In the genomic region with DNA sequence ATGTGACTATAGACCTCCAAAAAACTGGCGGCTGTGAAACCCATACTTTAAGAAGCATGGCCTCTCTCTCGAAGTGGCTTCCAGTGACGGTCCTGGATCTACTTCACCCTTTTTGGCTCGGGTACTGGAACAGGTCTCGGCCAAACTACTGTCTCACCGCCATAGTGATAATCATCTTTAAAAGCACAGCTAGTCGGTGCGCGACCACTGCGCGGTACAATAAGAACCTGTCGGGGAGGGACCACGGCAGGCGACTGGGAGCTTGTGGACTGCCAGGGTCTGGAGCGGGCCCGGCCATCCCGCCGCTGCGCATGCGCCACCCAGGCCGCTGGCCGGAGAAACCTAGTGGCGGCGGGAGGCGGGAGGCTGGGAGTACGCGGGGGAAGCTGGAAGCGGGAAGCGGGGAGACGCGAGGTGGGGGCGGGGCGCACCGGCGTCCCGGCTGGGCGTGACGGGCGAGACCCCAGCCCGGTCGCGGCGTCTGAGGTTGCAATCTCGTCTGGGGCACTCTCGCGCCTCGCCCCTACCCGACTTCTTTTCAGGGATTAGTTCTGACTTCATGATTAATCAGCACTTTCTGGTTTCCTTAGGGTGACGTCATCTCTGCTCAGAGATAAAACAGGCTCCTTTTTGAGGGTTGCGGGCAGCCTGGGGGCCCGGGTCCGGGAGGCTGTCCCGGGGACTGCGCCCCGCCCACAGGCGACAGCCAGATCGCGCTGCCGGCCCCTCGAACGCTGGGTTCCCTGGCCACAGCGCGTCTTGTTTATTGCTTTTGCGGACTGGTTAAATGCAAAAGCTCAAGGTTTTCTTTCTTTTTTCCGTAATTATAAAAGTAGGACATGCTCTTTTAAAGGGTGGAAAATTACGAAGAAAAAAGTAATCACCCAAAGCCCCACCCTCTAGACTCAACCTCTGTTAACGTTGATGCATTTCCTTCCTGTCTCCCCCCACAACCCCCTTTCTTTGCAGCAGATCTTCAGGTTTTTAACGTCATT, we compare ENCODE assay signal across 1 cellular context.
TF ChIP-seq lines count a peak whose summit lies in the region.

No MANE protein-coding gene starts in this region.

TF ChIP-seq in HepG2, 621 proteins besides CTCF, POLR2A, EP300 and RAD21 (continued from another document and continues in another):
- TF ChIP-seq, protein P1, sequence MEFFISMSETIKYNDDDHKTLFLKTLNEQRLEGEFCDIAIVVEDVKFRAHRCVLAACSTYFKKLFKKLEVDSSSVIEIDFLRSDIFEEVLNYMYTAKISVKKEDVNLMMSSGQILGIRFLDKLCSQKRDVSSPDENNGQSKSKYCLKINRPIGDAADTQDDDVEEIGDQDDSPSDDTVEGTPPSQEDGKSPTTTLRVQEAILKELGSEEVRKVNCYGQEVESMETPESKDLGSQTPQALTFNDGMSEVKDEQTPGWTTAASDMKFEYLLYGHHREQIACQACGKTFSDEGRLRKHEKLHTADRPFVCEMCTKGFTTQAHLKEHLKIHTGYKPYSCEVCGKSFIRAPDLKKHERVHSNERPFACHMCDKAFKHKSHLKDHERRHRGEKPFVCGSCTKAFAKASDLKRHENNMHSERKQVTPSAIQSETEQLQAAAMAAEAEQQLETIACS (CRISPR knock-in tag; IDR thresholded peaks at IDR 0.05): no peak
- TF ChIP-seq CEBPB (IDR thresholded peaks at IDR 0.05; ENCODE audit: borderline replicate concordance, low read depth, low read length): no peak
- TF ChIP-seq, protein P2, sequence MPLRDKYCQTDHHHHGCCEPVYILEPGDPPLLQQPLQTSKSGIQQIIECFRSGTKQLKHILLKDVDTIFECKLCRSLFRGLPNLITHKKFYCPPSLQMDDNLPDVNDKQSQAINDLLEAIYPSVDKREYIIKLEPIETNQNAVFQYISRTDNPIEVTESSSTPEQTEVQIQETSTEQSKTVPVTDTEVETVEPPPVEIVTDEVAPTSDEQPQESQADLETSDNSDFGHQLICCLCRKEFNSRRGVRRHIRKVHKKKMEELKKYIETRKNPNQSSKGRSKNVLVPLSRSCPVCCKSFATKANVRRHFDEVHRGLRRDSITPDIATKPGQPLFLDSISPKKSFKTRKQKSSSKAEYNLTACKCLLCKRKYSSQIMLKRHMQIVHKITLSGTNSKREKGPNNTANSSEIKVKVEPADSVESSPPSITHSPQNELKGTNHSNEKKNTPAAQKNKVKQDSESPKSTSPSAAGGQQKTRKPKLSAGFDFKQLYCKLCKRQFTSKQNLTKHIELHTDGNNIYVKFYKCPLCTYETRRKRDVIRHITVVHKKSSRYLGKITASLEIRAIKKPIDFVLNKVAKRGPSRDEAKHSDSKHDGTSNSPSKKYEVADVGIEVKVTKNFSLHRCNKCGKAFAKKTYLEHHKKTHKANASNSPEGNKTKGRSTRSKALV (CRISPR knock-in tag; IDR thresholded peaks at IDR 0.05): no peak
- no peak for TF ChIP-seq ZNF740 (CRISPR knock-in tag; IDR thresholded peaks at IDR 0.05)
- no peak for TF ChIP-seq ZNF224 (CRISPR knock-in tag; IDR thresholded peaks at IDR 0.05)
- no peak for TF ChIP-seq ZNF646 (CRISPR knock-in tag; IDR thresholded peaks at IDR 0.05)
- peak; percentile 51; the same call in 1 of the 2 replicates for TF ChIP-seq ZNF343 (CRISPR knock-in tag; IDR thresholded peaks at IDR 0.05)
- no peak for TF ChIP-seq RXRB (CRISPR knock-in tag; IDR thresholded peaks at IDR 0.05; ENCODE audit: borderline replicate concordance)
- TF ChIP-seq DMAP1 (CRISPR knock-in tag; IDR thresholded peaks at IDR 0.05): peak; percentile 80
- TF ChIP-seq CREBL2 (CRISPR knock-in tag; IDR thresholded peaks at IDR 0.05; ENCODE audit: borderline replicate concordance): 0 out of 2 replicates have a peak, but pooled peaks have one; percentile 66
- TF ChIP-seq BATF2 (CRISPR knock-in tag; IDR thresholded peaks at IDR 0.05): no peak
- TF ChIP-seq ZNF430 (CRISPR knock-in tag; IDR thresholded peaks at IDR 0.05): peak; percentile 55; the same call in 1 of the 2 replicates
- no peak for TF ChIP-seq ZNF550 (CRISPR knock-in tag; IDR thresholded peaks at IDR 0.05; ENCODE audit: borderline replicate concordance)
- TF ChIP-seq ZNF563 (CRISPR knock-in tag; IDR thresholded peaks at IDR 0.05): 0 out of 2 replicates have a peak, but pooled peaks have one; percentile 31
- no peak for TF ChIP-seq MED1 (CRISPR knock-in tag; IDR thresholded peaks at IDR 0.05)
- TF ChIP-seq ZFP36L1 (CRISPR knock-in tag; IDR thresholded peaks at IDR 0.05): 0 out of 2 replicates have a peak, but pooled peaks have one; percentile 56
- no peak for TF ChIP-seq RXRA (CRISPR knock-in tag; IDR thresholded peaks at IDR 0.05)
- TF ChIP-seq ISX (CRISPR knock-in tag; conservative IDR thresholded peaks at IDR 0.05): no peak
- no peak for TF ChIP-seq EZH2 (conservative IDR thresholded peaks at IDR 0.05; ENCODE audit: low read depth, low read length)
- TF ChIP-seq, protein P3, sequence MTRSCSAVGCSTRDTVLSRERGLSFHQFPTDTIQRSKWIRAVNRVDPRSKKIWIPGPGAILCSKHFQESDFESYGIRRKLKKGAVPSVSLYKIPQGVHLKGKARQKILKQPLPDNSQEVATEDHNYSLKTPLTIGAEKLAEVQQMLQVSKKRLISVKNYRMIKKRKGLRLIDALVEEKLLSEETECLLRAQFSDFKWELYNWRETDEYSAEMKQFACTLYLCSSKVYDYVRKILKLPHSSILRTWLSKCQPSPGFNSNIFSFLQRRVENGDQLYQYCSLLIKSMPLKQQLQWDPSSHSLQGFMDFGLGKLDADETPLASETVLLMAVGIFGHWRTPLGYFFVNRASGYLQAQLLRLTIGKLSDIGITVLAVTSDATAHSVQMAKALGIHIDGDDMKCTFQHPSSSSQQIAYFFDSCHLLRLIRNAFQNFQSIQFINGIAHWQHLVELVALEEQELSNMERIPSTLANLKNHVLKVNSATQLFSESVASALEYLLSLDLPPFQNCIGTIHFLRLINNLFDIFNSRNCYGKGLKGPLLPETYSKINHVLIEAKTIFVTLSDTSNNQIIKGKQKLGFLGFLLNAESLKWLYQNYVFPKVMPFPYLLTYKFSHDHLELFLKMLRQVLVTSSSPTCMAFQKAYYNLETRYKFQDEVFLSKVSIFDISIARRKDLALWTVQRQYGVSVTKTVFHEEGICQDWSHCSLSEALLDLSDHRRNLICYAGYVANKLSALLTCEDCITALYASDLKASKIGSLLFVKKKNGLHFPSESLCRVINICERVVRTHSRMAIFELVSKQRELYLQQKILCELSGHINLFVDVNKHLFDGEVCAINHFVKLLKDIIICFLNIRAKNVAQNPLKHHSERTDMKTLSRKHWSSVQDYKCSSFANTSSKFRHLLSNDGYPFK (CRISPR knock-in tag; IDR thresholded peaks at IDR 0.05; ENCODE audit: borderline replicate concordance): 0 out of 2 replicates have a peak, but pooled peaks have one; percentile 54
- no peak for TF ChIP-seq SOX6 (IDR thresholded peaks at IDR 0.05)
- TF ChIP-seq SOX6 (CRISPR knock-in tag; IDR thresholded peaks at IDR 0.05): peak; percentile 34; the same call in 1 of the 2 replicates
- no peak for TF ChIP-seq ZFAT (CRISPR knock-in tag; conservative IDR thresholded peaks at IDR 0.05)
- no peak for TF ChIP-seq ZNF781 (CRISPR knock-in tag; IDR thresholded peaks at IDR 0.05; ENCODE audit: borderline replicate concordance, not compliant biosample characterization)
- TF ChIP-seq CCAR2 (optimal IDR thresholded peaks at IDR 0.05; ENCODE audit: low read depth, low read length): no peak
- TF ChIP-seq, protein P4, sequence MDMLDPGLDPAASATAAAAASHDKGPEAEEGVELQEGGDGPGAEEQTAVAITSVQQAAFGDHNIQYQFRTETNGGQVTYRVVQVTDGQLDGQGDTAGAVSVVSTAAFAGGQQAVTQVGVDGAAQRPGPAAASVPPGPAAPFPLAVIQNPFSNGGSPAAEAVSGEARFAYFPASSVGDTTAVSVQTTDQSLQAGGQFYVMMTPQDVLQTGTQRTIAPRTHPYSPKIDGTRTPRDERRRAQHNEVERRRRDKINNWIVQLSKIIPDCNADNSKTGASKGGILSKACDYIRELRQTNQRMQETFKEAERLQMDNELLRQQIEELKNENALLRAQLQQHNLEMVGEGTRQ (IDR thresholded peaks at IDR 0.05; ENCODE audit: low read depth, low read length): no peak
- TF ChIP-seq, protein P4 (CRISPR knock-in tag; IDR thresholded peaks at IDR 0.05; ENCODE audit: borderline replicate concordance): no peak
- TF ChIP-seq ZNF839 (CRISPR knock-in tag; IDR thresholded peaks at IDR 0.05; ENCODE audit: borderline replicate concordance): no peak
- TF ChIP-seq PHB2 (IDR thresholded peaks at IDR 0.05; ENCODE audit: partially characterized antibody): no peak
- TF ChIP-seq ZNF20 (CRISPR knock-in tag; IDR thresholded peaks at IDR 0.05): no peak
- no peak for TF ChIP-seq ZNF260 (CRISPR knock-in tag; IDR thresholded peaks at IDR 0.05; ENCODE audit: borderline replicate concordance, low read depth)
- TF ChIP-seq, protein P5, sequence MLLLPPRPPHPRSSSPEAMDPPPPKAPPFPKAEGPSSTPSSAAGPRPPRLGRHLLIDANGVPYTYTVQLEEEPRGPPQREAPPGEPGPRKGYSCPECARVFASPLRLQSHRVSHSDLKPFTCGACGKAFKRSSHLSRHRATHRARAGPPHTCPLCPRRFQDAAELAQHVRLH (CRISPR knock-in tag; IDR thresholded peaks at IDR 0.05; ENCODE audit: borderline replicate concordance, low read depth): no peak
- TF ChIP-seq ZNF160 (CRISPR knock-in tag; IDR thresholded peaks at IDR 0.05): no peak
- TF ChIP-seq NFKB2 (CRISPR knock-in tag; IDR thresholded peaks at IDR 0.05; ENCODE audit: borderline replicate concordance): peak; percentile 29
- TF ChIP-seq MEF2D (CRISPR knock-in tag; IDR thresholded peaks at IDR 0.05): no peak
- TF ChIP-seq ZNF557 (CRISPR knock-in tag; IDR thresholded peaks at IDR 0.05): no peak
- no peak for TF ChIP-seq JUNB (CRISPR knock-in tag; IDR thresholded peaks at IDR 0.05; ENCODE audit: borderline replicate concordance)
- TF ChIP-seq HNF1B (CRISPR knock-in tag; IDR thresholded peaks at IDR 0.05): no peak; the same call in 1 of the 2 replicates
